Comparison of ENCODE assay signal across 8 cellular contexts in the genomic region with DNA sequence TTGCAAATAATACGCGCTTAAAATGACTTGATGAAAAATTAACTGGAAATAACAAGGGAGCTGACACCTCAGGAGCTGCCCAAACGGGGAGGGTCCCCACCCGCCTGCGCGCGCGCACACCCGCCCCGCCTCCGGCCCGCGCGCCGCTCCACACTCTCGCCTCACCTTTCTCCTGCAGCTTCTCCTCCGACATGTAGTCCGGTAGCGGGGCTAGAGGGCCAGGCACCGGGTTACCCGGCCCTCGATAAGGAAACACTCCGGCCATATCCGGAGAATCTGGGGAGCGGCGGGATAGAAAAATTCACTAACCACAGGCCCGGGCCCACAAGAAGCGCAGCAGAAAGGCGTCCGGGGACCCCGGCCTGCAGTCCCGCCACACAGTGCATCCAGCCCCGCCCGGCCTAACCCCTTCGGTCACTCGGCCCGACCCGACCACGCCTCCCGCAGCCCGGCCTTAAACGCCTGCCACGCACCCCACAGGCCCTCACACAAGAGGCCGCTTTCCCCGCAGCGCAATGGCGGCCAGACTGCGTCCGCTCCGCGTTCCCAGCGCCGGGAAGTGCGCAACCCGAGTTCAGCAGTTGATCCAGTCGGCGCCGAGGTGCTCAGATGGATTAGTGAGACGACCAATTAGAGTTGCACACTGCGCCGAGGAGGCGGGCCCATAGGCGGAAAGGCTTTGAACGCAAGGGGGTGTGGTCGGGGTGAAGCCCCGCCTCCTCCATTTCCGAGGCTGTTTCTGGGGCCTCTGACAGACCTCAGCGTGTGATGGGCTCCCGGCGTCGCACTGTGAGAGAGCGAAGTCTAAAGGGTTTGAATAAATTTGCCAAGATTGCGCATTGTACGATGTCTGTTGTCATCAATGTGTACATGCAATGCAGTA. TPM values are rescaled to one million over a fixed set of nuclear protein-coding genes. Genes with fewer than 3 reads are reported as not detected.
DNase-seq lines count a peak whose midpoint lies in the region; ATAC-seq, FAIRE-seq and TF ChIP-seq lines count a peak whose summit lies in the region.

A gene (minus strand): TSS at position 561 of the 883 bp plus-strand sequence. CDS start 296 bp downstream, at position 265.

- ATAC-seq in GM18498 (IDR thresholded peaks at IDR 0.05; ENCODE audit: unreplicated experiment): peak; percentile 97
- ATAC-seq in HG02938 (IDR thresholded peaks at IDR 0.05; ENCODE audit: unreplicated experiment): peak; percentile 97
- peak; percentile 98 to 99 (median 98) for ATAC-seq in psoas muscle

- intact Hi-C loops in psoas muscle (cut with DNase I): no loop called here

- no peaks in the 10 kb centered on the region for H3K9me3 ChIP-seq in right atrium auricular region
- H3K9me3 ChIP-seq in psoas muscle: no peaks in the 10 kb centered on the region

- H3K27me3 ChIP-seq in right atrium auricular region: no peaks in the 10 kb centered on the region
- H3K27me3 ChIP-seq in psoas muscle (ENCODE audit: insufficient read depth in 3 of 3, low read length in 2 of 3): no peaks in the 10 kb centered on the region

- FAIRE-seq in urothelium cell line (lab: Jason Lieb, UNC): no peak

- WGBS in psoas muscle, 3 donors: 0 to 1% (median 1%) methylated on average over 65 to 74 of the region's 74 CpGs

- H3K4me1 ChIP-seq in right atrium auricular region (peaks cover 0 to 25% of the 10 kb centered on the region in 2 donors), psoas muscle (peaks cover 23% of the 10 kb centered on the region)

- peak within 1 kb of the TSS; percentile 91 for H3K27ac ChIP-seq in angular gyrus (ENCODE audit: low read depth, low read length)
- H3K27ac ChIP-seq in right atrium auricular region: peak within 1 kb of the TSS; percentile 93 to 94
- H3K27ac ChIP-seq in psoas muscle: peak within 1 kb of the TSS; percentile 88

- peak; percentile 82 to 88 for DNase-seq in NCI-H187 (lab: John Stamatoyannopoulos, UW)
- peak; percentile 93 to 98 (median 97) for DNase-seq in T-helper 2 cell
- peak; percentile 99 for DNase-seq in right atrium auricular region (ENCODE audit: low spot score)
- peak; percentile 97 to 99 for DNase-seq in psoas muscle
- peak; percentile 96 for DNase-seq in urothelium cell line (ENCODE audit: low spot score)

- peak within 1 kb of the TSS; percentile 86 for H3K4me3 ChIP-seq in right atrium auricular region
- H3K4me3 ChIP-seq in psoas muscle: peak within 1 kb of the TSS; percentile 78

- TF ChIP-seq CTCF in right atrium auricular region (IDR thresholded peaks at IDR 0.05): peak in 1 of 2 donors; percentile 9
- TF ChIP-seq CTCF in psoas muscle (IDR thresholded peaks at IDR 0.05): no peak

- H3K36me3 ChIP-seq in right atrium auricular region (peaks cover 40% of the 10 kb centered on the region), psoas muscle (ENCODE audit: insufficient read depth in 1 of 2, low read depth in 1 of 2) (peaks cover 16 to 41% of the 10 kb centered on the region in 2 donors)

RNA-seq across cellular contexts. Expression of the gene that starts here (rescaled TPM):
- total RNA-seq in right atrium auricular region (100 to 1,000 TPM in 1 of 2 donors, 10 to 100 TPM in 1; 90.1 to 144 TPM), psoas muscle (100 to 1,000 TPM; 218 to 305 (median 223) TPM)
- polyA plus RNA-seq in psoas muscle: 100 to 1,000 TPM in 1 of 3 donors, 10 to 100 TPM in 2; 84.8 to 138 (median 90.2) TPM

Comparison
In these comparisons a context has a peak if more than half of its experiments do, and no peak if none do; other contexts are left out.
1. Peak in every context shown above with its lines: DNase-seq, ATAC-seq, H3K4me3 ChIP-seq and H3K27ac ChIP-seq.